1 cellular context compared by ENCODE assay signal in genomic region chr20:45883100-45883469, GRCh38.
TF ChIP-seq lines count a peak whose summit lies in the region.

No MANE protein-coding gene starts in this region.

TF ChIP-seq in K562, 482 proteins besides CTCF, POLR2A, EP300 and RAD21:
- TF ChIP-seq LEF1 (IDR thresholded peaks at IDR 0.05) (no peak), RBFOX2 (IDR thresholded peaks at IDR 0.05; ENCODE audit: low read depth, low read length) (0 out of 2 replicates have a peak, but pooled peaks have one; percentile 9)
